ENCODE assay signal across 9 cellular contexts in the genomic region with DNA sequence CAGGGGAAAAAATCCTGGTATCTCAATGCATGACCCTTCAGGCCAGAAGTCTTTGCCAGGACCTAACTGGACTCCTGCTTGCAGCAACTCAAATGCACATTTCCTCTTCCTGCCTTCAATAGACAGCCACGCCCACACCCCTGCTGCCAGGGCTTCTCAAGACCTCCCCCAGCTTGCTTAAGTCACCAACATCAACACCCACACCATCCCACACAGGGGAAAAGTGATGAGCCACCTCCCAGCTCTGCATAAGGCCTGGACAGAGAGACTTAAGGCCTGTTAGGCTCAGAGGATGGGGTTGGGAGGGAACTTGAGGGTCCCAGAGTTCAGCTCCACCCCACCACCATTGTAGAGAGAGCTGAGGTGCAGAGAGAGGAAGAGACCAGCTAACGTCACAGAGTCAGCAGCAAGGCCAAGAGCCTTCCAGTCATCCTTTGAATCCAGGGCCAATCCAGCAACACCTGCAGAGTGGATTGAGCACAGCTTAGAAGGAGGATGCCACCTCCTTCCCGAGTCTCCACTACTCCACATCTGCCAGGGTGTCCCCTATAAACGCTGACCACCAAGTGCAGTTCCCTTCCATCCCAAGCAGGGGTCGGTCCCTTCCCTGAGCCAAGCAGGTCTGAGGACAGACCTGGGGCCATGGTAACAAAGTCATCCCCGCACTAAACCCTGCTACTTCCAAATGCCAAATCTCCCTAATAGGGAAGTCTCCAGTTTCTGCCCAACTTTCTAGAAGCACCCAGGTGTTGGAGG. TPM values are rescaled to one million over a fixed set of nuclear protein-coding genes. Genes with fewer than 3 reads are reported as not detected.
DNase-seq lines count a peak whose midpoint lies in the region; TF ChIP-seq lines count a peak whose summit lies in the region.
"Had no signal": no experiment of that assay in that cellular context is flagged by ENCODE, and none has a peak within 500 bp of the region (broad histone marks: within the 10 kb centered on the region; RNA-seq: fewer than 3 reads in every experiment).

No MANE protein-coding gene starts in this region.

- 76 to 87% methylated on average over 5 to 6 of the region's 6 CpGs for WGBS in thyroid gland, 2 donors

- H3K4me2 ChIP-seq in Karpas-422 (ENCODE audit: low read depth, low read length, poor library complexity, severe bottlenecking) = peak overlapping the region; percentile 40

- peaks cover 31% of the 10 kb centered on the region for H3K79me2 ChIP-seq in Karpas-422 (ENCODE audit: low read length)

- no peaks in the 10 kb centered on the region for H4K20me1 ChIP-seq in Karpas-422 (ENCODE audit: insufficient read depth, low read depth, low read length)

- intact Hi-C loops in thyroid gland (cut with DNase I) = no loop called here

- H3K9me3 ChIP-seq in Karpas-422 (ENCODE audit: low read length) (no peaks in the 10 kb centered on the region), thyroid gland (no peaks in the 10 kb centered on the region)
- H3K9me3 ChIP-seq: SJSA1 had no signal

- peaks cover 46% of the 10 kb centered on the region for H3K4me1 ChIP-seq in Karpas-422 (ENCODE audit: low read length)
- H3K4me1 ChIP-seq in thyroid gland = peaks cover 20 to 39% of the 10 kb centered on the region in 2 donors
- H3K4me1 ChIP-seq: SJSA1 had no signal

- peak overlapping the region; percentile 52 for H3K9ac ChIP-seq in Karpas-422 (ENCODE audit: low read length)

- H3K36me3 Mint-ChIP-seq in endothelial cell (ENCODE audit: low read depth, unreplicated experiment) (peaks cover 7% of the 10 kb centered on the region), nephron progenitor cell (ENCODE audit: low read depth) (peaks cover 45% of the 10 kb centered on the region)

- H3K27me3 Mint-ChIP-seq in endothelial cell (ENCODE audit: unreplicated experiment) (peaks cover 8% of the 10 kb centered on the region), nephron progenitor cell (ENCODE audit: low read depth, poor library complexity) (no peaks in the 10 kb centered on the region)

- TF ChIP-seq CTCF in endothelial cell (IDR thresholded peaks at IDR 0.05; ENCODE audit: unreplicated experiment) (no peak), nephron progenitor cell (IDR thresholded peaks at IDR 0.05) (no peak), thyroid gland (IDR thresholded peaks at IDR 0.05) (no peak)

- peak overlapping the region; percentile 77 for H3K27ac ChIP-seq in Karpas-422 (ENCODE audit: low read length)
- peak overlapping the region in 1 of 3 donors; percentile 27 for H3K27ac ChIP-seq in thyroid gland
- H3K27ac ChIP-seq: SJSA1 had no signal

- no peaks in the 10 kb centered on the region for H3K27me3 ChIP-seq in Karpas-422 (ENCODE audit: low read length)
- no peaks in the 10 kb centered on the region for H3K27me3 ChIP-seq in thyroid gland
- H3K27me3 ChIP-seq: SJSA1 had no signal

- H3K4me3 Mint-ChIP-seq in endothelial cell (ENCODE audit: unreplicated experiment) = no peak overlapping the region
- no peak overlapping the region for H3K4me3 Mint-ChIP-seq in nephron progenitor cell

- H3K27ac Mint-ChIP-seq in endothelial cell (ENCODE audit: unreplicated experiment) (no peak overlapping the region), nephron progenitor cell (peak overlapping the region; percentile 59)

- peaks cover 26% of the 10 kb centered on the region for H3K4me1 Mint-ChIP-seq in endothelial cell (ENCODE audit: unreplicated experiment)
- H3K4me1 Mint-ChIP-seq in nephron progenitor cell = peaks cover 50% of the 10 kb centered on the region

- H3K9me3 Mint-ChIP-seq in endothelial cell (ENCODE audit: unreplicated experiment) (no peaks in the 10 kb centered on the region), nephron progenitor cell (no peaks in the 10 kb centered on the region)

- no peak for TF ChIP-seq POLR2A in thyroid gland (IDR thresholded peaks at IDR 0.05)

- no peaks in the 10 kb centered on the region for H3K9me2 ChIP-seq in Karpas-422 (replicated peaks; ENCODE audit: insufficient read depth, low read length)

- H3K36me3 ChIP-seq in Karpas-422 (ENCODE audit: insufficient read depth, low read length) = no peaks in the 10 kb centered on the region; the same call in 1 of the 2 replicates
- no peaks in the 10 kb centered on the region for H3K36me3 ChIP-seq in thyroid gland

- DNase-seq in GDM1 (lab: John Stamatoyannopoulos, UW) = peak; percentile 49
- DNase-seq in Karpas-422 = peak; percentile 88
- DNase-seq in activated CD4-positive, alpha-beta T cell treated with anti-CD3 and anti-CD28 coated beads, Interleukin-2, amount 50 U/mL, for 4 hours = peak; percentile 80 to 85
- peak; percentile 29 for DNase-seq in endothelial cell (ENCODE audit: low spot score)
- DNase-seq in nephron progenitor cell = no peak
- peak; percentile 48 to 49 for DNase-seq in thyroid gland
- DNase-seq in HuH-7 (ENCODE audit: low spot score) = no peak
- no peak for DNase-seq in NCI-H1105 (lab: John Stamatoyannopoulos, UW)

- H2AFZ ChIP-seq in Karpas-422 (ENCODE audit: low read length) = peak overlapping the region; percentile 28; the same call in 1 of the 2 replicates

- H3K4me3 ChIP-seq in Karpas-422 (ENCODE audit: low read length) = no peak overlapping the region; the same call in 1 of the 2 replicates
- H3K4me3 ChIP-seq in thyroid gland (replicated peaks in 1 of 3) = no peak overlapping the region
- H3K4me3 ChIP-seq: SJSA1 had no signal

RNA-seq across cellular contexts. Expression of a gene that starts 50.0 kb away (rescaled TPM):
- total RNA-seq in Karpas-422 (2014; rRNA removed; shearing (Covaris generic); ENCODE audit: low replicate concordance) = 39.1 and 102 TPM in 2 replicates
- total RNA-seq in endothelial cell (ENCODE audit: unreplicated experiment) (36.7 TPM), thyroid gland (10 to 100 TPM; 15.5 to 32.1 (median 21.2) TPM)

Comparison
In these comparisons a context has a peak if more than half of its experiments do, and no peak if none do; other contexts are left out.
1. DNase-seq: peak in GDM1 (single experiment), Karpas-422 (single experiment), activated CD4-positive, alpha-beta T cell treated with anti-CD3 and anti-CD28 coated beads, Interleukin-2, amount 50 U/mL, for 4 hours (2 of 2), endothelial cell (single experiment) and thyroid gland (2 of 2); none in nephron progenitor cell (single experiment), HuH-7 (single experiment) and NCI-H1105 (single experiment).